ENCODE assay signal across 21 cellular contexts in genomic region chr2:39013871-39014270, GRCh38.
DNase-seq lines count a peak whose midpoint lies in the region; ATAC-seq, FAIRE-seq and TF ChIP-seq lines count a peak whose summit lies in the region.
"Had no signal": no experiment of that assay in that cellular context is flagged by ENCODE, and none has a peak within 500 bp of the region (broad histone marks: within the 10 kb centered on the region; RNA-seq: fewer than 3 reads in every experiment).

No MANE protein-coding gene starts in this region.

- H3K4me1 ChIP-seq in HepG2 (ENCODE audit: insufficient read depth, low read length) (no peaks in the 10 kb centered on the region), right lobe of liver (no peaks in the 10 kb centered on the region), IMR-90 (ENCODE audit: control insufficient read depth, insufficient read depth, low read length) (no peaks in the 10 kb centered on the region), K562 (replicated peaks in 1 of 2; ENCODE audit: control insufficient read depth in 2 of 2, insufficient read depth in 2 of 2, low read length in 2 of 2) (no peaks in the 10 kb centered on the region), pancreas (peaks cover 0 to 6% (median 5%) of the 10 kb centered on the region in 3 donors)
- H3K4me1 ChIP-seq: Caco-2 had no signal

- BruUV-seq in HepG2 (replicated peaks; lab: Mats Ljungman, UMichigan) (no TSS peak), IMR-90 (replicated peaks; lab: Mats Ljungman, UMichigan) (no TSS peak), K562 (replicated peaks; lab: Mats Ljungman, UMichigan) (no TSS peak)

- no peak overlapping the region for H2AK5ac ChIP-seq in IMR-90 (ENCODE audit: low read depth, low read length)

- CTCF ChIA-PET in HepG2 (lab: Yijun Ruan, JAX; ENCODE audit: low intra/inter-chr PET ratio, low total read pairs) (no interaction called here), IMR-90 (lab: Yijun Ruan, JAX) (interaction anchor here (0.7 kb wide), 1 partner anchor 20 kb away, joined by 3 read pairs; no protein-coding TSS in a partner anchor), K562 (lab: Yijun Ruan, JAX; ENCODE audit: low intra/inter-chr PET ratio) (no interaction called here)

- 88% methylated on average over 3 of the region's 3 CpGs for WGBS in HepG2 (ENCODE audit: low lambda C conversion rate)
- WGBS in right lobe of liver (ENCODE audit: insufficient coverage, low coverage, low lambda C conversion rate, missing lambda C conversion rate): 83% methylated on average over 3 of the region's 3 CpGs
- WGBS in IMR-90 (ENCODE audit: extremely low coverage in 2 of 2, insufficient read length in 1 of 2), 2 experiments: no CpG with 5 or more reads among the region's 3 CpGs
- WGBS in K562 (ENCODE audit: insufficient coverage, low coverage, missing lambda C conversion rate): 71% methylated on average over 3 of the region's 3 CpGs
- 74 to 82% methylated on average over 3 of the region's 3 CpGs for WGBS in pancreas, 2 donors

- no peak overlapping the region for H3K18ac ChIP-seq in IMR-90 (ENCODE audit: low read depth, low read length)

- DNase-seq in HepG2 (ENCODE audit: low spot score): no peak
- no peak for DNase-seq in right lobe of liver
- DNase-seq in IMR-90: no peak
- no peak for DNase-seq in K562 (ENCODE audit: extremely low read depth in 1 of 4, low spot score in 3 of 4)
- no peak for DNase-seq in pancreas
- no peak for DNase-seq in HUDEP-2 (lab: John Stamatoyannopoulos, UW; ENCODE audit: unreplicated experiment in 76 of 76)
- DNase-seq: ACHN; Caco-2; Calu3; CD4-positive, alpha-beta T cell; CD8-positive, alpha-beta T cell; DMS79 treated with DMSO at 0.1 percent for 48 hours; GDM1 had no signal

- no peaks in the 10 kb centered on the region for H3K9me3 ChIP-seq in HepG2 (ENCODE audit: low read length)
- H3K9me3 ChIP-seq in right lobe of liver: no peaks in the 10 kb centered on the region
- H3K9me3 ChIP-seq in IMR-90 (ENCODE audit: control insufficient read depth, insufficient read depth, low read length): no peaks in the 10 kb centered on the region
- no peaks in the 10 kb centered on the region for H3K9me3 ChIP-seq in K562 (replicated peaks; ENCODE audit: control insufficient read depth, insufficient read depth, low read depth, low read length)
- H3K9me3 ChIP-seq in pancreas: no peaks in the 10 kb centered on the region
- H3K9me3 ChIP-seq: Caco-2 had no signal

- dilution Hi-C loops in IMR-90 (cut with HindIII; ENCODE audit: low sequenced_read_pairs, unreplicated experiment): no loop called here

- H3K27me3 ChIP-seq in HepG2 (ENCODE audit: control insufficient read depth in 1 of 2, insufficient read depth in 2 of 2, low read length in 2 of 2) (no peaks in the 10 kb centered on the region), right lobe of liver (no peaks in the 10 kb centered on the region), IMR-90 (ENCODE audit: control insufficient read depth, insufficient read depth, low read length) (no peaks in the 10 kb centered on the region), K562 (ENCODE audit: control insufficient read depth in 2 of 2, insufficient read depth in 2 of 2, low read length in 2 of 2) (no peaks in the 10 kb centered on the region), pancreas (no peaks in the 10 kb centered on the region)
- H3K27me3 ChIP-seq: BLaER1 treated with 17β-estradiol and CSF1 and Interleukin-3, amounts not matched to agents 10 nM and 100 nM had no signal

- H3K36me3 ChIP-seq in HepG2 (replicated peaks in 1 of 2; ENCODE audit: control insufficient read depth in 1 of 2, insufficient read depth in 2 of 2, low read length in 2 of 2): peaks cover 2 to 39% of the 10 kb centered on the region in 2 experiments; a peak in 4 of 5 replicates
- H3K36me3 ChIP-seq in right lobe of liver: peaks cover 0 to 16% (median 3%) of the 10 kb centered on the region in 4 donors
- H3K36me3 ChIP-seq in IMR-90 (ENCODE audit: control insufficient read depth, insufficient read depth, low read length): peaks cover 19% of the 10 kb centered on the region
- H3K36me3 ChIP-seq in K562 (ENCODE audit: control insufficient read depth, insufficient read depth, low read length): peaks cover 30% of the 10 kb centered on the region
- H3K36me3 ChIP-seq in pancreas: peaks cover 0 to 16% (median 0%) of the 10 kb centered on the region in 3 donors

- TF ChIP-seq RAD21 in HepG2 (CRISPR knock-in tag; IDR thresholded peaks at IDR 0.05) (no peak), IMR-90 (IDR thresholded peaks at IDR 0.05; ENCODE audit: low read length) (no peak), K562 (CRISPR knock-in tag; conservative IDR thresholded peaks at IDR 0.05 in 1 of 2, IDR thresholded peaks at IDR 0.05 in 1 of 2) (no peak)

- TF ChIP-seq POLR2A in HepG2 (IDR thresholded peaks at IDR 0.05; ENCODE audit: insufficient read depth in 1 of 2, low read depth in 2 of 2, low read length in 2 of 2) (no peak), right lobe of liver (IDR thresholded peaks at IDR 0.05) (no peak), IMR-90 (IDR thresholded peaks at IDR 0.05; ENCODE audit: low read depth, low read length) (no peak), K562 (conservative IDR thresholded peaks at IDR 0.05) (no peak)

- no peak overlapping the region for H2BK20ac ChIP-seq in IMR-90 (ENCODE audit: low read depth, low read length)

- no peak overlapping the region for H2AFZ ChIP-seq in HepG2 (ENCODE audit: low read length)
- H2AFZ ChIP-seq in IMR-90 (replicated peaks; ENCODE audit: low read length, poor library complexity): no peak overlapping the region
- H2AFZ ChIP-seq in K562 (ENCODE audit: low read depth, low read length): no peak overlapping the region

- H3K27ac ChIP-seq in HepG2 (ENCODE audit: extremely low read length, insufficient read depth, low read length) (no peak overlapping the region), right lobe of liver (no peak overlapping the region), IMR-90 (ENCODE audit: insufficient read depth, low read length) (no peak overlapping the region), K562 (ENCODE audit: extremely low read depth, low read depth, low read length) (no peak overlapping the region), pancreas (no peak overlapping the region)
- H3K27ac ChIP-seq: 22Rv1; BLaER1 treated with 17β-estradiol and CSF1 and Interleukin-3, amounts not matched to agents 10 nM and 100 nM; C4-2B had no signal

- no peak for TF ChIP-seq EP300 in HepG2 (IDR thresholded peaks at IDR 0.05; ENCODE audit: low read depth in 2 of 2, low read length in 2 of 2)
- no peak for TF ChIP-seq EP300 in HepG2 (CRISPR knock-in tag; IDR thresholded peaks at IDR 0.05; ENCODE audit: borderline replicate concordance)
- TF ChIP-seq EP300 in K562 (IDR thresholded peaks at IDR 0.05; ENCODE audit: low read length): no peak

- H3K9me1 ChIP-seq in IMR-90 (ENCODE audit: insufficient read depth, low read length) (peaks cover 3% of the 10 kb centered on the region; the same call in 1 of the 2 replicates), K562 (ENCODE audit: control insufficient read depth, insufficient read depth, low read length) (no peaks in the 10 kb centered on the region)

- H4K20me1 ChIP-seq in HepG2 (ENCODE audit: insufficient read depth, low read length) (no peaks in the 10 kb centered on the region), IMR-90 (ENCODE audit: insufficient read depth, low read length) (no peaks in the 10 kb centered on the region), K562 (replicated peaks; ENCODE audit: control insufficient read depth, insufficient read depth, low read length) (no peaks in the 10 kb centered on the region)

- ATAC-seq in HepG2: no peak
- ATAC-seq in right lobe of liver: no peak
- no peak for ATAC-seq in IMR-90 (ENCODE audit: low read depth)
- no peak for ATAC-seq in K562
- no peak for ATAC-seq in pancreas
- no peak for ATAC-seq in HG02852 (IDR thresholded peaks at IDR 0.05; ENCODE audit: unreplicated experiment)
- ATAC-seq: CD8-positive, alpha-beta T cell; GM12878 had no signal

- H3K4ac ChIP-seq in IMR-90 (ENCODE audit: low read depth, low read length): no peak overlapping the region

- no peaks in the 10 kb centered on the region; a peak in 1 of 4 replicates for H3K79me1 ChIP-seq in IMR-90 (ENCODE audit: low read depth in 1 of 2, low read length in 2 of 2)

- in situ Hi-C loops in HepG2 (cut with HindIII; ENCODE audit: extremely low pct_ligation_motif_present, low pct_unique_long_range_greater_than_20kb) (no loop called here), IMR-90 (cut with MboI; ENCODE audit: low sequenced_read_pairs) (no loop called here), K562 (cut with MboI) (no loop called here)

- H3K4me3 ChIP-seq in HepG2 (replicated peaks in 1 of 3; ENCODE audit: insufficient read depth in 1 of 3, low read depth in 2 of 3, low read length in 3 of 3): no peak overlapping the region
- H3K4me3 ChIP-seq in right lobe of liver: no peak overlapping the region
- H3K4me3 ChIP-seq in IMR-90 (ENCODE audit: insufficient read depth, low read depth, low read length): no peak overlapping the region
- H3K4me3 ChIP-seq in K562: no peak overlapping the region
- H3K4me3 ChIP-seq in pancreas: no peak overlapping the region
- H3K4me3 ChIP-seq: BLaER1 treated with 17β-estradiol and CSF1 and Interleukin-3, amounts not matched to agents 10 nM and 100 nM; GM12878 had no signal

- FAIRE-seq in HepG2 (lab: Jason Lieb, UNC) (no peak), K562 (lab: Jason Lieb, UNC) (no peak), pancreas (lab: Jason Lieb, UNC) (no peak)
- FAIRE-seq: D721Med, GM12878, GM12892, GM18507 had no signal

- no peak overlapping the region for H4K91ac ChIP-seq in IMR-90 (ENCODE audit: insufficient read depth, low read depth, low read length)

- intact Hi-C loops in HepG2 (cut with micrococcal nuclease; ENCODE audit: unreplicated experiment): no loop called here
- intact Hi-C loops in right lobe of liver (cut with DNase I): no loop called here
- intact Hi-C loops in IMR-90 (cut with micrococcal nuclease): no loop called here
- intact Hi-C loops in K562 (cut with micrococcal nuclease): no loop called here
- intact Hi-C loops in pancreas (cut with DNase I): no loop called here

- no peak overlapping the region for H4K5ac ChIP-seq in IMR-90 (ENCODE audit: low read depth, low read length)

- H3K79me2 ChIP-seq in HepG2 (ENCODE audit: insufficient read depth, low read length): no peaks in the 10 kb centered on the region
- H3K79me2 ChIP-seq in K562 (ENCODE audit: control insufficient read depth, insufficient read depth, low read length): no peaks in the 10 kb centered on the region

- POLR2A ChIA-PET in HepG2 (lab: Yijun Ruan, JAX): no interaction called here
- POLR2A ChIA-PET in IMR-90 (lab: Charles Lee; ENCODE audit: unreplicated experiment): interaction anchor here (0.6 kb wide), 1 partner anchor 1415 kb away, joined by 3 read pairs; no protein-coding TSS in a partner anchor
- POLR2A ChIA-PET in K562 (lab: Yijun Ruan, JAX): no interaction called here

- no peak overlapping the region for H4K8ac ChIP-seq in IMR-90 (ENCODE audit: low read depth in 2 of 2, low read length in 2 of 2)

- no peak overlapping the region for H3K9ac ChIP-seq in HepG2 (ENCODE audit: insufficient read depth, low read depth, low read length)
- H3K9ac ChIP-seq in IMR-90 (ENCODE audit: low read depth, low read length): no peak overlapping the region
- H3K9ac ChIP-seq in K562 (ENCODE audit: insufficient read depth in 1 of 2, low read depth in 2 of 2, low read length in 2 of 2): no peak overlapping the region
- H3K9ac ChIP-seq: BLaER1 treated with 17β-estradiol and CSF1 and Interleukin-3, amounts not matched to agents 10 nM and 100 nM had no signal

- H2BK120ac ChIP-seq in IMR-90 (ENCODE audit: low read depth, low read length): no peak overlapping the region

- TF ChIP-seq CTCF in HepG2 (CRISPR knock-in tag; IDR thresholded peaks at IDR 0.05): no peak
- no peak for TF ChIP-seq CTCF in right lobe of liver (IDR thresholded peaks at IDR 0.05)
- TF ChIP-seq CTCF in IMR-90 (conservative IDR thresholded peaks at IDR 0.05; ENCODE audit: low read depth, low read length): no peak
- no peak for TF ChIP-seq CTCF in K562 (IDR thresholded peaks at IDR 0.05 in 2 of 3, conservative IDR thresholded peaks at IDR 0.05 in 1 of 3; ENCODE audit: insufficient read depth in 2 of 3, low read depth in 1 of 3, low read length in 3 of 3)
- no peak for TF ChIP-seq CTCF in pancreas (IDR thresholded peaks at IDR 0.05)

- no peak overlapping the region for H2BK5ac ChIP-seq in IMR-90 (ENCODE audit: low read depth, low read length, poor library complexity, severe bottlenecking)

- no peak overlapping the region for H3K23ac ChIP-seq in IMR-90 (ENCODE audit: low read depth, low read length)

- H3K14ac ChIP-seq in IMR-90 (replicated peaks; ENCODE audit: low read depth, low read length): no peak overlapping the region

- H2BK15ac ChIP-seq in IMR-90 (ENCODE audit: low read depth, low read length): no peak overlapping the region

- H3K4me2 ChIP-seq in HepG2 (ENCODE audit: low read depth, low read length) (no peak overlapping the region), IMR-90 (ENCODE audit: low read depth, low read length) (no peak overlapping the region), K562 (ENCODE audit: insufficient read depth, low read length) (no peak overlapping the region)
- H3K4me2 ChIP-seq: BLaER1 treated with 17β-estradiol and CSF1 and Interleukin-3, amounts not matched to agents 10 nM and 100 nM had no signal

- H2AK9ac ChIP-seq in IMR-90 (replicated peaks; ENCODE audit: low read depth, low read length, poor library complexity): no peak overlapping the region

- H3K56ac ChIP-seq in IMR-90 (ENCODE audit: extremely low read depth, insufficient read depth, low read length): no peak overlapping the region

Comparison
In these comparisons a context has a peak if more than half of its experiments do, and no peak if none do; other contexts are left out.
1. Of the 241 proteins assayed by ChIP-seq in both HepG2 and K562: peak only in HepG2: MAFK; only in K562: MAFG; in both: MAFF; in neither: 238.